ENCODE assay signal across 27 cellular contexts in the genomic region with DNA sequence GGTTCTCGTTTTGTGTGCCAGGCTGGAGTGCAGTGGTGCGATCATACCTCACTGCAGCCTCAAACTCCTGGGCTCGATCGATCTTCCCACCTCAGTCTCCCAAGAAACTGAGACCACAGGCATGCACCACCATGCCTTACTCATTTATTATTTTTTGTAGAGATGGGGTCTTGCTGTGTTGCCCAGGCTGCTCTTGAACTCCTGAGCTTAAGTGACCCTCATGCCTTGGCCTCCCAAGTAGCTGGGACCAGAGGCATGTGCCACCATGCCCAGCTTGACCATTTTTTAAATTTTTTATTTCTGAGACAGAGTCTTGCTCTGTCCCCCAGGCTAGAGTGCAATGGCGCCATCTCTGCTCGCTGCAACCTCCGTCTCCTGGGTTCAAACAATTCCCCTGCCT. TPM values are rescaled to one million over a fixed set of nuclear protein-coding genes. Genes with fewer than 3 reads are reported as not detected.
"Had no signal": no experiment of that assay in that cellular context is flagged by ENCODE, and none has a peak within 500 bp of the region (broad histone marks: within the 10 kb centered on the region; RNA-seq: fewer than 3 reads in every experiment).

No MANE protein-coding gene starts in this region.

- FAIRE-seq: kidney, pancreas had no signal

- H3K9me3 ChIP-seq: heart right ventricle, left lung, lower lobe of right lung, pancreas, prostate gland, spleen, suprapubic skin, thoracic aorta, tibial artery, vagina had no signal

- ATAC-seq: heart right ventricle; left lung; lower lobe of right lung; natural killer cell treated with Interleukin-12 subunit alpha and Interleukin-12 subunit beta and Interleukin-15 and Interleukin-18, amount 100 ng/mL, for 72 hours; pancreas; right cardiac atrium; stimulated activated effector memory CD8-positive, alpha-beta T cell treated with anti-CD3 and anti-CD28 coated beads, Interleukin-12 subunit alpha, Interleukin-12 subunit beta, amount 100 ng/mL, for 72 hours had no signal

- H3K27me3 ChIP-seq: heart right ventricle, left lung, pancreas, spleen, suprapubic skin, tibial artery, vagina had no signal

- H3K27ac Mint-ChIP-seq: naive B cell; natural killer cell treated with Interleukin-12 subunit alpha and Interleukin-12 subunit beta and Interleukin-15 and Interleukin-18, amount 100 ng/mL, for 72 hours; stimulated activated effector memory CD8-positive, alpha-beta T cell treated with anti-CD3 and anti-CD28 coated beads, Interleukin-12 subunit alpha, Interleukin-12 subunit beta, amount 100 ng/mL, for 72 hours; stimulated activated naive CD8-positive, alpha-beta T cell treated with anti-CD3 and anti-CD28 coated beads, Interleukin-15, Interleukin-2, amounts not matched to agents 100 ng/mL and 50 ng/mL, for 24 hours; type B pancreatic cell had no signal

- H3K27me3 Mint-ChIP-seq: naive B cell; natural killer cell treated with Interleukin-12 subunit alpha and Interleukin-12 subunit beta and Interleukin-15 and Interleukin-18, amount 100 ng/mL, for 72 hours; stimulated activated naive CD8-positive, alpha-beta T cell treated with anti-CD3 and anti-CD28 coated beads, Interleukin-15, Interleukin-2, amounts not matched to agents 100 ng/mL and 50 ng/mL, for 24 hours; type B pancreatic cell had no signal

- H3K36me3 ChIP-seq: heart right ventricle, left lung, lower lobe of right lung, pancreas, prostate gland, spleen, suprapubic skin, thoracic aorta, tibial artery, vagina had no signal

- H3K9me3 Mint-ChIP-seq: naive B cell; natural killer cell treated with Interleukin-12 subunit alpha and Interleukin-12 subunit beta and Interleukin-15 and Interleukin-18, amount 100 ng/mL, for 72 hours; stimulated activated effector memory CD8-positive, alpha-beta T cell treated with anti-CD3 and anti-CD28 coated beads, Interleukin-12 subunit alpha, Interleukin-12 subunit beta, amount 100 ng/mL, for 72 hours; stimulated activated naive CD8-positive, alpha-beta T cell treated with anti-CD3 and anti-CD28 coated beads, Interleukin-15, Interleukin-2, amounts not matched to agents 100 ng/mL and 50 ng/mL, for 24 hours; type B pancreatic cell had no signal

- H3K4me3 Mint-ChIP-seq: naive B cell; natural killer cell treated with Interleukin-12 subunit alpha and Interleukin-12 subunit beta and Interleukin-15 and Interleukin-18, amount 100 ng/mL, for 72 hours; stimulated activated effector memory CD8-positive, alpha-beta T cell treated with anti-CD3 and anti-CD28 coated beads, Interleukin-12 subunit alpha, Interleukin-12 subunit beta, amount 100 ng/mL, for 72 hours; stimulated activated naive CD8-positive, alpha-beta T cell treated with anti-CD3 and anti-CD28 coated beads, Interleukin-15, Interleukin-2, amounts not matched to agents 100 ng/mL and 50 ng/mL, for 24 hours; type B pancreatic cell had no signal

- H3K27ac ChIP-seq: heart right ventricle, left lung, lower lobe of right lung, pancreas, prostate gland, suprapubic skin, thoracic aorta, tibial artery, vagina had no signal

- H3K4me1 Mint-ChIP-seq: naive B cell; stimulated activated effector memory CD8-positive, alpha-beta T cell treated with anti-CD3 and anti-CD28 coated beads, Interleukin-12 subunit alpha, Interleukin-12 subunit beta, amount 100 ng/mL, for 72 hours had no signal

- H3K4me1 ChIP-seq: lower lobe of right lung, pancreas, prostate gland, vagina had no signal

- DNase-seq: heart right ventricle; hippocampal formation; kidney; left colon; left lung; lower lobe of right lung; mammary epithelial cell; mesenchymal stem cell; naive B cell; nucleus accumbens; pancreas; posterior cingulate gyrus; retina; right cardiac atrium; spleen; stimulated activated CD4-positive, alpha-beta T cell treated with anti-CD3 and anti-CD28 coated beads, Interleukin-4, amount 100 ng/mL, for 24 hours; stimulated activated naive CD4-positive, alpha-beta T cell; tibial artery had no signal

- H3K4me3 ChIP-seq: heart right ventricle, left lung, lower lobe of right lung, pancreas, prostate gland, spleen, suprapubic skin, thoracic aorta, tibial artery, vagina had no signal

- H3K36me3 Mint-ChIP-seq: naive B cell; natural killer cell treated with Interleukin-12 subunit alpha and Interleukin-12 subunit beta and Interleukin-15 and Interleukin-18, amount 100 ng/mL, for 72 hours; stimulated activated effector memory CD8-positive, alpha-beta T cell treated with anti-CD3 and anti-CD28 coated beads, Interleukin-12 subunit alpha, Interleukin-12 subunit beta, amount 100 ng/mL, for 72 hours; type B pancreatic cell had no signal

RNA-seq across cellular contexts. Expression of gene GNA15, which starts 51.9 kb away (rescaled TPM):
- polyA plus RNA-seq: neural cell had no signal
